In genomic region chr22:20319041-20319744, GRCh38 we compare ENCODE assay signal across 8 cellular contexts. TPM values are rescaled to one million over a fixed set of nuclear protein-coding genes. Genes with fewer than 3 reads are reported as not detected.
DNase-seq lines count a peak whose midpoint lies in the region; ATAC-seq and TF ChIP-seq lines count a peak whose summit lies in the region.

No MANE protein-coding gene starts in this region.

- peak; percentile 51 for DNase-seq in D341Med (ENCODE audit: low spot score)
- DNase-seq in NT2/D1 (ENCODE audit: low read depth, low spot score) = no peak
- DNase-seq in choroid plexus epithelial cell (ENCODE audit: low read depth) = no peak
- peak in 1 of 3 donors; percentile 23 for DNase-seq in right lobe of liver
- no peak for DNase-seq in thyroid gland
- no peak for DNase-seq in COLO829 (ENCODE audit: low spot score)

- H3K27ac ChIP-seq in right lobe of liver (peak overlapping the region; percentile 77 to 85 (median 80)), thyroid gland (peak overlapping the region in 1 of 3 donors; percentile 78)

- H3K9me3 ChIP-seq in NT2/D1 (ENCODE audit: insufficient read depth, low read length) (no peaks in the 10 kb centered on the region), right lobe of liver (no peaks in the 10 kb centered on the region), thyroid gland (no peaks in the 10 kb centered on the region)

- H3K9ac ChIP-seq in NT2/D1 (ENCODE audit: insufficient read length, low read depth) = peak overlapping the region; percentile 90

- H3K27me3 ChIP-seq in NT2/D1 (ENCODE audit: insufficient read depth, insufficient read length) = no peaks in the 10 kb centered on the region
- no peaks in the 10 kb centered on the region for H3K27me3 ChIP-seq in right lobe of liver
- no peaks in the 10 kb centered on the region for H3K27me3 ChIP-seq in thyroid gland

- TF ChIP-seq CTCF in choroid plexus epithelial cell (conservative IDR thresholded peaks at IDR 0.05; ENCODE audit: low read depth, low read length) (no peak), right lobe of liver (IDR thresholded peaks at IDR 0.05) (no peak), thyroid gland (IDR thresholded peaks at IDR 0.05) (no peak)

- TF ChIP-seq POLR2A in right lobe of liver (IDR thresholded peaks at IDR 0.05) (no peak), thyroid gland (IDR thresholded peaks at IDR 0.05) (no peak)

- WGBS in right lobe of liver (ENCODE audit: insufficient coverage, low coverage, low lambda C conversion rate, missing lambda C conversion rate) = 5% methylated on average over 5 of the region's 32 CpGs
- WGBS in thyroid gland, 2 donors = 5 to 15% methylated on average over 9 to 24 of the region's 32 CpGs

- intact Hi-C loops in right lobe of liver (cut with DNase I) = no loop called here
- intact Hi-C loops in thyroid gland (cut with DNase I) = no loop called here

- H3K4me3 ChIP-seq in NT2/D1 (ENCODE audit: insufficient read length, low read depth) = peak overlapping the region; percentile 76
- H3K4me3 ChIP-seq in choroid plexus epithelial cell (ENCODE audit: low read depth, low read length) = peak overlapping the region; percentile 86
- peak overlapping the region; percentile 94 to 97 (median 95) for H3K4me3 ChIP-seq in right lobe of liver
- peak overlapping the region; percentile 65 to 89 (median 71) for H3K4me3 ChIP-seq in thyroid gland (replicated peaks in 1 of 3)

- H3K4me1 ChIP-seq in NT2/D1 (ENCODE audit: insufficient read depth, insufficient read length) (peaks cover 14% of the 10 kb centered on the region), right lobe of liver (peaks cover 0 to 41% (median 18%) of the 10 kb centered on the region in 4 donors), thyroid gland (peaks cover 17 to 36% of the 10 kb centered on the region in 2 donors)

- peak; percentile 16 for ATAC-seq in GM21717 (IDR thresholded peaks at IDR 0.05; ENCODE audit: unreplicated experiment)
- ATAC-seq in right lobe of liver = peak; percentile 3 to 21 (median 7)
- no peak for ATAC-seq in GM19397 (IDR thresholded peaks at IDR 0.05; ENCODE audit: unreplicated experiment)

- H3K36me3 ChIP-seq in NT2/D1 (ENCODE audit: insufficient read depth, insufficient read length, low read length) = peaks cover 5% of the 10 kb centered on the region
- no peaks in the 10 kb centered on the region for H3K36me3 ChIP-seq in right lobe of liver
- H3K36me3 ChIP-seq in thyroid gland = no peaks in the 10 kb centered on the region

RNA-seq across cellular contexts. Expression of gene DGCR6L, which starts 0.7 kb away (rescaled TPM):
- total RNA-seq in right lobe of liver (10 to 100 TPM; 32.6 to 79.9 (median 50.9) TPM), thyroid gland (100 to 1,000 TPM in 2 of 4 donors, 10 to 100 TPM in 2; 62.5 to 123 (median 90.8) TPM)

RNA-seq across cellular contexts. Expression of gene RTN4R, which starts 51.1 kb away (rescaled TPM):
- total RNA-seq in right lobe of liver = 10 to 100 TPM in 2 of 6 experiments, 1 to 10 TPM in 4; 3.0 to 12.4 (median 8.5) TPM
- total RNA-seq in thyroid gland = 1 to 10 TPM; 4.0 to 8.6 (median 5.9) TPM
